11 cellular contexts compared by ENCODE assay signal in the genomic region with DNA sequence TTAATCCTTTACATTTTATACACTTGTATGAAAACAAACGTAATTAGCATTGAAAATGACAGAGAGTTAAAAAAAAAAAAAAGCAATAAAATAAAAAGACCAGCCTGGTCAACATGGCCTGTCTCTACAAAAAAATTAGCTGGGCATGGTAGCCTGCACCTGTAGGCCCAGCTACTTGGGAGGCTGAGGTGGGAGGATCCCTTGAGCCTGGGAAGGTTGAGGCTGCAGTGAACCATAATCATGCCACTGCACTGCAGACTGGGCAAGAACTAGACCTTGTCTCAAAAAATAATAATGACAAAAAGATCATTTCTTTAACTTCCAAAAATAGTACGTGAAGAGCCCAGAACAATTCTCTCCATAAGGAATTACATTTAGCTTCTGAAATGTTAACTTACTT. TPM values are rescaled to one million over a fixed set of nuclear protein-coding genes. Genes with fewer than 3 reads are reported as not detected.
A peak's percentile ranks its signal among the peaks of the same experiment; 100 is the strongest.
DNase-seq lines count a peak whose midpoint lies in the region; ATAC-seq and TF ChIP-seq lines count a peak whose summit lies in the region.
"Had no signal": no experiment of that assay in that cellular context is flagged by ENCODE, and none has a peak within 500 bp of the region (broad histone marks: within the 10 kb centered on the region; RNA-seq: fewer than 3 reads in every experiment).

No MANE protein-coding gene starts in this region.

- peaks cover 54% of the 10 kb centered on the region for H3K4me1 Mint-ChIP-seq in activated naive CD4-positive, alpha-beta T cell treated with anti-CD3 and anti-CD28 coated beads, Interleukin-2, amount 10 ng/mL, durations not matched to agents 7 days and 5 days
- peaks cover 44% of the 10 kb centered on the region for H3K4me1 Mint-ChIP-seq in T-helper 17 cell
- peaks cover 42% of the 10 kb centered on the region for H3K4me1 Mint-ChIP-seq in stimulated activated effector memory CD8-positive, alpha-beta T cell treated with anti-CD3 and anti-CD28 coated beads, Interleukin-12 subunit alpha, Interleukin-12 subunit beta, amount 100 ng/mL, for 72 hours

- peaks cover 45% of the 10 kb centered on the region for H3K36me3 Mint-ChIP-seq in activated naive CD4-positive, alpha-beta T cell treated with anti-CD3 and anti-CD28 coated beads, Interleukin-2, amount 10 ng/mL, durations not matched to agents 7 days and 5 days
- H3K36me3 Mint-ChIP-seq in activated naive CD4-positive, alpha-beta T cell treated with anti-CD3 and anti-CD28 coated beads, Interleukin-2, amount 50 U/mL, for 72 hours, result peaks cover 41 to 47% of the 10 kb centered on the region in 2 donors
- H3K36me3 Mint-ChIP-seq in T-helper 17 cell (ENCODE audit: low read depth), result peaks cover 10% of the 10 kb centered on the region
- H3K36me3 Mint-ChIP-seq in stimulated activated effector memory CD8-positive, alpha-beta T cell treated with anti-CD3 and anti-CD28 coated beads, Interleukin-12 subunit alpha, Interleukin-12 subunit beta, amount 100 ng/mL, for 72 hours, result peaks cover 61% of the 10 kb centered on the region

- H3K27ac Mint-ChIP-seq in activated naive CD4-positive, alpha-beta T cell treated with anti-CD3 and anti-CD28 coated beads, Interleukin-2, amount 10 ng/mL, durations not matched to agents 7 days and 5 days, result no peak overlapping the region
- H3K27ac Mint-ChIP-seq in activated naive CD4-positive, alpha-beta T cell treated with anti-CD3 and anti-CD28 coated beads, Interleukin-2, amount 50 U/mL, for 72 hours, result no peak overlapping the region
- H3K27ac Mint-ChIP-seq in T-helper 17 cell, result peak overlapping the region; percentile 2
- no peak overlapping the region for H3K27ac Mint-ChIP-seq in stimulated activated effector memory CD8-positive, alpha-beta T cell treated with anti-CD3 and anti-CD28 coated beads, Interleukin-12 subunit alpha, Interleukin-12 subunit beta, amount 100 ng/mL, for 72 hours

- peaks cover 6% of the 10 kb centered on the region for H3K27me3 Mint-ChIP-seq in activated naive CD4-positive, alpha-beta T cell treated with anti-CD3 and anti-CD28 coated beads, Interleukin-2, amount 10 ng/mL, durations not matched to agents 7 days and 5 days
- H3K27me3 Mint-ChIP-seq in T-helper 17 cell, result no peaks in the 10 kb centered on the region

- no peak for ATAC-seq in activated naive CD4-positive, alpha-beta T cell treated with anti-CD3 and anti-CD28 coated beads, Interleukin-2, amount 50 U/mL, for 72 hours
- ATAC-seq in T-helper 17 cell (no peak), HG02588 (IDR thresholded peaks at IDR 0.05; ENCODE audit: unreplicated experiment) (no peak)
- no peak for ATAC-seq in stimulated activated effector memory CD8-positive, alpha-beta T cell treated with anti-CD3 and anti-CD28 coated beads, Interleukin-12 subunit alpha, Interleukin-12 subunit beta, amount 100 ng/mL, for 72 hours
- ATAC-seq: body of pancreas, left lobe of liver had no signal

- DNase-seq in activated naive CD4-positive, alpha-beta T cell treated with anti-CD3 and anti-CD28 coated beads, Interleukin-2, amount 10 ng/mL, durations not matched to agents 7 days and 5 days, result no peak
- no peak for DNase-seq in activated naive CD4-positive, alpha-beta T cell treated with anti-CD3 and anti-CD28 coated beads, Interleukin-2, amount 50 U/mL, for 72 hours (ENCODE audit: low spot score in 2 of 2)
- no peak for DNase-seq in T-helper 17 cell
- no peak for DNase-seq in fibroblast of pulmonary artery (ENCODE audit: low read depth)
- DNase-seq in stimulated activated effector memory CD8-positive, alpha-beta T cell treated with anti-CD3 and anti-CD28 coated beads, Interleukin-12 subunit alpha, Interleukin-12 subunit beta, amount 100 ng/mL, for 72 hours (ENCODE audit: low spot score in 2 of 2), result no peak
- DNase-seq in A172 (ENCODE audit: low spot score), result no peak
- DNase-seq in amniotic stem cell (lab: John Stamatoyannopoulos, UW), result no peak
- DNase-seq: body of pancreas, NCI-H1436 treated with DMSO at 0.1 percent for 48 hours had no signal

- H3K4me3 ChIP-seq in fibroblast of pulmonary artery (replicated peaks; ENCODE audit: low read depth, low read length), result peak overlapping the region; percentile 81

- peak overlapping the region; percentile 93 for H3K4me3 Mint-ChIP-seq in activated naive CD4-positive, alpha-beta T cell treated with anti-CD3 and anti-CD28 coated beads, Interleukin-2, amount 10 ng/mL, durations not matched to agents 7 days and 5 days
- H3K4me3 Mint-ChIP-seq in T-helper 17 cell, result peak overlapping the region; percentile 33
- peak overlapping the region; percentile 90 for H3K4me3 Mint-ChIP-seq in stimulated activated effector memory CD8-positive, alpha-beta T cell treated with anti-CD3 and anti-CD28 coated beads, Interleukin-12 subunit alpha, Interleukin-12 subunit beta, amount 100 ng/mL, for 72 hours

- CTCF ChIA-PET in activated naive CD4-positive, alpha-beta T cell treated with anti-CD3 and anti-CD28 coated beads, Interleukin-2, amount 10 ng/mL, durations not matched to agents 7 days and 5 days (lab: Charles Lee), result interaction anchor here (1.5 kb wide), 1 partner anchor 9 kb away, joined by 6 read pairs; no protein-coding TSS in a partner anchor

- no peak for TF ChIP-seq CTCF in fibroblast of pulmonary artery (IDR thresholded peaks at IDR 0.05; ENCODE audit: low read length, missing control alignments)

- H3K9me3 Mint-ChIP-seq in activated naive CD4-positive, alpha-beta T cell treated with anti-CD3 and anti-CD28 coated beads, Interleukin-2, amount 10 ng/mL, durations not matched to agents 7 days and 5 days, result no peaks in the 10 kb centered on the region
- no peaks in the 10 kb centered on the region for H3K9me3 Mint-ChIP-seq in activated naive CD4-positive, alpha-beta T cell treated with anti-CD3 and anti-CD28 coated beads, Interleukin-2, amount 50 U/mL, for 72 hours
- no peaks in the 10 kb centered on the region for H3K9me3 Mint-ChIP-seq in stimulated activated effector memory CD8-positive, alpha-beta T cell treated with anti-CD3 and anti-CD28 coated beads, Interleukin-12 subunit alpha, Interleukin-12 subunit beta, amount 100 ng/mL, for 72 hours

- H3K9me3 ChIP-seq in T-helper 17 cell (ENCODE audit: control insufficient read depth, low read length, poor library complexity, severe bottlenecking), result no peaks in the 10 kb centered on the region
- H3K9me3 ChIP-seq: body of pancreas had no signal

RNA-seq across cellular contexts. Expression of a gene that starts 1.9 kb away (rescaled TPM):
- 100 to 1,000 TPM; 118 to 205 TPM for total RNA-seq in activated naive CD4-positive, alpha-beta T cell treated with anti-CD3 and anti-CD28 coated beads, Interleukin-2, amount 50 U/mL, for 72 hours
- total RNA-seq in T-helper 17 cell, result 10 to 100 TPM; 93.4 to 94.3 TPM
- 245 and 285 TPM in 2 replicates for total RNA-seq in A172 (2014; rRNA removed; shearing (Covaris generic))

Comparison
In these comparisons a context has a peak if more than half of its experiments do, and no peak if none do; other contexts are left out.
1. H3K4me3 Mint-ChIP-seq: peak in every context shown above with its lines; median percentile 93 in activated naive CD4-positive, alpha-beta T cell treated with anti-CD3 and anti-CD28 coated beads, Interleukin-2, amount 10 ng/mL, durations not matched to agents 7 days and 5 days; 90 in stimulated activated effector memory CD8-positive, alpha-beta T cell treated with anti-CD3 and anti-CD28 coated beads, Interleukin-12 subunit alpha, Interleukin-12 subunit beta, amount 100 ng/mL, for 72 hours; 33 in T-helper 17 cell.